In genomic region chr14:104931771-104932675, GRCh38 we compare ENCODE assay signal across 11 cellular contexts. TPM values are rescaled to one million over a fixed set of nuclear protein-coding genes. Genes with fewer than 3 reads are reported as not detected.
DNase-seq lines count a peak whose midpoint lies in the region; ATAC-seq and TF ChIP-seq lines count a peak whose summit lies in the region.
"Had no signal": no experiment of that assay in that cellular context is flagged by ENCODE, and none has a peak within 500 bp of the region (broad histone marks: within the 10 kb centered on the region; RNA-seq: fewer than 3 reads in every experiment).

No MANE protein-coding gene starts in this region.

- H3K27ac Mint-ChIP-seq in activated naive CD4-positive, alpha-beta T cell treated with anti-CD3 and anti-CD28 coated beads, Interleukin-2, amount 10 ng/mL, durations not matched to agents 7 days and 5 days, result no peak overlapping the region
- no peak overlapping the region for H3K27ac Mint-ChIP-seq in effector memory CD8-positive, alpha-beta T cell
- no peak overlapping the region for H3K27ac Mint-ChIP-seq in naive thymus-derived CD4-positive, alpha-beta T cell
- no peak overlapping the region for H3K27ac Mint-ChIP-seq in type B pancreatic cell

- no peaks in the 10 kb centered on the region for H3K36me3 Mint-ChIP-seq in activated naive CD4-positive, alpha-beta T cell treated with anti-CD3 and anti-CD28 coated beads, Interleukin-2, amount 10 ng/mL, durations not matched to agents 7 days and 5 days
- H3K36me3 Mint-ChIP-seq in effector memory CD8-positive, alpha-beta T cell (ENCODE audit: insufficient read depth), result no peaks in the 10 kb centered on the region
- peaks cover 0 to 4% (median 0%) of the 10 kb centered on the region in 5 donors for H3K36me3 Mint-ChIP-seq in naive thymus-derived CD4-positive, alpha-beta T cell
- no peaks in the 10 kb centered on the region for H3K36me3 Mint-ChIP-seq in type B pancreatic cell

- H3K27me3 ChIP-seq in naive thymus-derived CD4-positive, alpha-beta T cell (ENCODE audit: control insufficient read depth in 2 of 2, insufficient read depth in 2 of 2, low read length in 2 of 2), result no peaks in the 10 kb centered on the region

- no peak for DNase-seq in activated naive CD4-positive, alpha-beta T cell treated with anti-CD3 and anti-CD28 coated beads, Interleukin-2, amount 10 ng/mL, durations not matched to agents 7 days and 5 days
- no peak for DNase-seq in activated naive CD4-positive, alpha-beta T cell treated with anti-CD3 and anti-CD28 coated beads, Interleukin-2, amount 50 U/mL, for 16 hours
- no peak for DNase-seq in effector memory CD8-positive, alpha-beta T cell
- DNase-seq in naive thymus-derived CD4-positive, alpha-beta T cell, result peak in 2 of 9 donors; percentile 7 to 23
- no peak for DNase-seq in type B pancreatic cell (ENCODE audit: extremely low spot score, unreplicated experiment)
- no peak for DNase-seq in NCI-H1436 (lab: John Stamatoyannopoulos, UW)
- no peak for DNase-seq in stimulated activated naive CD4-positive, alpha-beta T cell treated with Interleukin-2 at 50 U/mL for 16 hours (lab: John Stamatoyannopoulos, UW)
- DNase-seq in activated T-cell treated with anti-CD3 and anti-CD28 coated beads, Interleukin-2, amount 50 U/mL, for 48 hours, result no peak
- DNase-seq: central memory CD4-positive, alpha-beta T cell; NCI-H1092; stimulated activated CD8-positive, alpha-beta memory T cell treated with anti-CD3 and anti-CD28 coated beads, Interleukin-4, amount 100 ng/mL, for 48 hours had no signal

- no peaks in the 10 kb centered on the region for H3K9me3 ChIP-seq in naive thymus-derived CD4-positive, alpha-beta T cell (ENCODE audit: control insufficient read depth in 2 of 3, low read length in 3 of 3)

- H3K4me1 Mint-ChIP-seq in activated naive CD4-positive, alpha-beta T cell treated with anti-CD3 and anti-CD28 coated beads, Interleukin-2, amount 10 ng/mL, durations not matched to agents 7 days and 5 days, result peaks cover 3% of the 10 kb centered on the region
- H3K4me1 Mint-ChIP-seq in effector memory CD8-positive, alpha-beta T cell (ENCODE audit: low read depth in 2 of 2), result peaks cover 0 to 2% of the 10 kb centered on the region in 2 donors
- H3K4me1 Mint-ChIP-seq in naive thymus-derived CD4-positive, alpha-beta T cell, result peaks cover 4 to 11% (median 8%) of the 10 kb centered on the region in 7 donors
- no peaks in the 10 kb centered on the region for H3K4me1 Mint-ChIP-seq in type B pancreatic cell (ENCODE audit: unreplicated experiment)

- TF ChIP-seq CTCF in type B pancreatic cell (conservative IDR thresholded peaks at IDR 0.05), result no peak

- no peak overlapping the region for H3K27ac ChIP-seq in naive thymus-derived CD4-positive, alpha-beta T cell (ENCODE audit: low read depth, low read length)

- CTCF ChIA-PET in activated naive CD4-positive, alpha-beta T cell treated with anti-CD3 and anti-CD28 coated beads, Interleukin-2, amount 10 ng/mL, durations not matched to agents 7 days and 5 days (lab: Charles Lee), result no interaction called here
- CTCF ChIA-PET in naive thymus-derived CD4-positive, alpha-beta T cell (lab: Charles Lee), result no interaction called here

- ATAC-seq in effector memory CD8-positive, alpha-beta T cell (replicated peaks), result no peak
- no peak for ATAC-seq in naive thymus-derived CD4-positive, alpha-beta T cell

- intact Hi-C loops in naive thymus-derived CD4-positive, alpha-beta T cell (cut with micrococcal nuclease), result loop anchor here in 1 of 2 donors (2.0 kb wide), 1 partner anchor 53 kb away; the partner anchor contains the start of gene CLBA1

- H3K36me3 ChIP-seq in naive thymus-derived CD4-positive, alpha-beta T cell (ENCODE audit: control insufficient read depth in 2 of 3, insufficient read depth in 3 of 3, low read length in 3 of 3), result no peaks in the 10 kb centered on the region

- no peaks in the 10 kb centered on the region for H3K9me3 Mint-ChIP-seq in activated naive CD4-positive, alpha-beta T cell treated with anti-CD3 and anti-CD28 coated beads, Interleukin-2, amount 10 ng/mL, durations not matched to agents 7 days and 5 days
- H3K9me3 Mint-ChIP-seq in effector memory CD8-positive, alpha-beta T cell, result no peaks in the 10 kb centered on the region
- H3K9me3 Mint-ChIP-seq in naive thymus-derived CD4-positive, alpha-beta T cell, result no peaks in the 10 kb centered on the region
- H3K9me3 Mint-ChIP-seq in type B pancreatic cell, result no peaks in the 10 kb centered on the region

- peaks cover 52% of the 10 kb centered on the region for H3K27me3 Mint-ChIP-seq in activated naive CD4-positive, alpha-beta T cell treated with anti-CD3 and anti-CD28 coated beads, Interleukin-2, amount 10 ng/mL, durations not matched to agents 7 days and 5 days
- H3K27me3 Mint-ChIP-seq in effector memory CD8-positive, alpha-beta T cell, result peaks cover 24 to 32% of the 10 kb centered on the region in 2 donors
- H3K27me3 Mint-ChIP-seq in naive thymus-derived CD4-positive, alpha-beta T cell, result peaks cover 0 to 21% (median 4%) of the 10 kb centered on the region in 5 donors
- H3K27me3 Mint-ChIP-seq in type B pancreatic cell, result peaks cover 45% of the 10 kb centered on the region

- POLR2A ChIA-PET in naive thymus-derived CD4-positive, alpha-beta T cell (lab: Charles Lee), result interaction anchor here (0.6 kb wide), 1 partner anchor 86 kb away, joined by 3 read pairs; no protein-coding TSS in a partner anchor

- H3K4me3 Mint-ChIP-seq in activated naive CD4-positive, alpha-beta T cell treated with anti-CD3 and anti-CD28 coated beads, Interleukin-2, amount 10 ng/mL, durations not matched to agents 7 days and 5 days, result peak overlapping the region; percentile 52
- peak overlapping the region; percentile 19 to 48 for H3K4me3 Mint-ChIP-seq in effector memory CD8-positive, alpha-beta T cell
- peak overlapping the region in 8 of 10 donors; percentile 16 to 72 (median 56) for H3K4me3 Mint-ChIP-seq in naive thymus-derived CD4-positive, alpha-beta T cell
- H3K4me3 Mint-ChIP-seq in type B pancreatic cell, result peak overlapping the region; percentile 76

- peaks cover 0 to 4% of the 10 kb centered on the region in 2 donors for H3K4me1 ChIP-seq in naive thymus-derived CD4-positive, alpha-beta T cell (ENCODE audit: control insufficient read depth in 2 of 2, insufficient read depth in 2 of 2, low read length in 2 of 2)

- no peak overlapping the region for H3K4me3 ChIP-seq in naive thymus-derived CD4-positive, alpha-beta T cell (ENCODE audit: low read length)

RNA-seq across cellular contexts. Expression of gene PLD4, which starts 7.3 kb away (rescaled TPM):
- 10 to 100 TPM in 1 of 5 experiments, 1 to 10 TPM in 2, under 1 TPM in 2; 0.10 to 32.0 (median 1.2) TPM for total RNA-seq in naive thymus-derived CD4-positive, alpha-beta T cell
- polyA plus RNA-seq in naive thymus-derived CD4-positive, alpha-beta T cell, result under 1 TPM in 1 of 2 donors, not detected in 1; 0.35 TPM
- total RNA-seq in type B pancreatic cell (ENCODE audit: low replicate concordance), result 0.17 TPM in 2 replicates

RNA-seq across cellular contexts. Expression of gene AHNAK2, which starts 46.2 kb away (rescaled TPM):
- under 1 TPM in 1 of 5 experiments, not detected in 4; 0.02 TPM for total RNA-seq in naive thymus-derived CD4-positive, alpha-beta T cell
- polyA plus RNA-seq in naive thymus-derived CD4-positive, alpha-beta T cell, result not detected
- total RNA-seq in type B pancreatic cell (ENCODE audit: low replicate concordance), result 1.1 and 2.0 TPM in 2 replicates

RNA-seq across cellular contexts. Expression of gene CLBA1, which starts 53.6 kb away (rescaled TPM):
- total RNA-seq in naive thymus-derived CD4-positive, alpha-beta T cell, result 1 to 10 TPM in 4 of 5 experiments, under 1 TPM in 1; 0.51 to 2.1 (median 1.3) TPM
- polyA plus RNA-seq in naive thymus-derived CD4-positive, alpha-beta T cell, result under 1 TPM; 0.26 to 0.72 TPM
- 16.2 and 18.8 TPM in 2 replicates for total RNA-seq in type B pancreatic cell (ENCODE audit: low replicate concordance)
